Comparison of ENCODE assay signal across 8 cellular contexts in genomic region chrX:103918050-103918449, GRCh38. TPM values are rescaled to one million over a fixed set of nuclear protein-coding genes. Genes with fewer than 3 reads are reported as not detected.
DNase-seq lines count a peak whose midpoint lies in the region; ATAC-seq, FAIRE-seq and TF ChIP-seq lines count a peak whose summit lies in the region.

No MANE protein-coding gene starts in this region.

- H3K9me3 Mint-ChIP-seq in Calu3 (ENCODE audit: low read depth, unreplicated experiment), result no peaks in the 10 kb centered on the region

- TSS peak; percentile 28 for BruUV-seq in Calu3 (replicated peaks; lab: Mats Ljungman, UMichigan)
- BruUV-seq in K562 (replicated peaks; lab: Mats Ljungman, UMichigan), result no TSS peak

- H3K79me2 ChIP-seq in SU-DHL-6 (ENCODE audit: insufficient read depth, low read length) (peaks cover 17% of the 10 kb centered on the region; the same call in 1 of the 2 replicates), K562 (ENCODE audit: control insufficient read depth, insufficient read depth, low read length) (no peaks in the 10 kb centered on the region)

- FAIRE-seq in K562 (lab: Jason Lieb, UNC), result peak; percentile 6

- peak overlapping the region; percentile 60 for H3K27ac Mint-ChIP-seq in Calu3 (ENCODE audit: unreplicated experiment)

- H3K27ac ChIP-seq in SU-DHL-6 (ENCODE audit: low read depth, low read length) (peak overlapping the region; percentile 90), K562 (ENCODE audit: extremely low read depth, low read depth, low read length) (no peak overlapping the region), sigmoid colon (peak overlapping the region; percentile 83 to 84 (median 83))

- peaks cover 29% of the 10 kb centered on the region for H3K4me1 Mint-ChIP-seq in Calu3 (ENCODE audit: low read depth, unreplicated experiment)

- H3K9ac ChIP-seq in SU-DHL-6 (ENCODE audit: low read length), result peak overlapping the region; percentile 78
- H3K9ac ChIP-seq in K562 (ENCODE audit: insufficient read depth in 1 of 2, low read depth in 2 of 2, low read length in 2 of 2), result no peak overlapping the region

- no peaks in the 10 kb centered on the region for H3K27me3 Mint-ChIP-seq in Calu3 (ENCODE audit: unreplicated experiment)

- no peaks in the 10 kb centered on the region for H3K9me2 ChIP-seq in SU-DHL-6 (replicated peaks; ENCODE audit: insufficient read depth, low read length)

- H3K27me3 ChIP-seq in SU-DHL-6 (ENCODE audit: low read length) (no peaks in the 10 kb centered on the region), K562 (ENCODE audit: control insufficient read depth in 2 of 2, insufficient read depth in 2 of 2, low read length in 2 of 2) (peaks cover 2 to 11% of the 10 kb centered on the region in 2 experiments; a peak in 3 of 5 replicates), sigmoid colon (no peaks in the 10 kb centered on the region)

- H3K4me1 ChIP-seq in K562 (replicated peaks in 1 of 2; ENCODE audit: control insufficient read depth in 2 of 2, insufficient read depth in 2 of 2, low read length in 2 of 2), result peaks cover 0 to 7% of the 10 kb centered on the region in 2 experiments; a peak in 2 of 5 replicates
- no peaks in the 10 kb centered on the region for H3K4me1 ChIP-seq in sigmoid colon

- peak overlapping the region; percentile 87 for H3K4me3 Mint-ChIP-seq in Calu3 (ENCODE audit: low read depth, unreplicated experiment)

- CTCF ChIA-PET in Calu3 (lab: Charles Lee), result interaction anchor here (0.6 to 1.3 kb wide), 3 partner anchors 22 to 73 kb away, joined by 3 to 5 read pairs (median 3); no protein-coding TSS in a partner anchor
- CTCF ChIA-PET in K562 (lab: Yijun Ruan, JAX; ENCODE audit: low intra/inter-chr PET ratio), result no interaction called here

- H2AFZ ChIP-seq in SU-DHL-6 (ENCODE audit: low read depth, low read length, severe bottlenecking), result peak overlapping the region; percentile 66
- H2AFZ ChIP-seq in K562 (ENCODE audit: low read depth, low read length), result no peak overlapping the region

- intact Hi-C loops in Calu3 (cut with micrococcal nuclease; ENCODE audit: unreplicated experiment), result loop anchor here (2.0 to 5.0 kb wide), 3 partner anchors 23 to 73 kb away; no protein-coding TSS in a partner anchor
- intact Hi-C loops in K562 (cut with micrococcal nuclease), result loop anchor here (5.0 kb wide), 1 partner anchor 51 kb away; no protein-coding TSS in a partner anchor
- intact Hi-C loops in sigmoid colon (cut with DNase I), result loop anchor here (1.0 to 5.0 kb wide), 3 partner anchors 23 to 195 kb away; partner anchors contain the start of gene ZCCHC18

- in situ Hi-C loops in K562 (cut with MboI), result no loop called here

- ATAC-seq in GM21529 (IDR thresholded peaks at IDR 0.05; ENCODE audit: unreplicated experiment), result peak; percentile 38
- peak; percentile 96 for ATAC-seq in K562

- H3K4me3 ChIP-seq in NB4 (ENCODE audit: low read depth, low read length) (no peak overlapping the region), SU-DHL-6 (ENCODE audit: insufficient read depth, low read length, poor library complexity, severe bottlenecking) (peak overlapping the region; percentile 64), K562 (no peak overlapping the region), iPS-11a (ENCODE audit: low read depth, low read length) (peak overlapping the region; percentile 37), sigmoid colon (peak overlapping the region; percentile 39 to 62 (median 59))

- DNase-seq in Calu3 (peak; percentile 72), NB4 (ENCODE audit: low read depth) (peak; percentile 50), K562 (ENCODE audit: extremely low read depth in 1 of 4, low spot score in 3 of 4) (peak; percentile 26 to 39 (median 36)), sigmoid colon (peak; percentile 77)
- no peak for DNase-seq in effector CD4-positive, alpha-beta T cell

- POLR2A ChIA-PET in K562 (lab: Yijun Ruan, JAX), result interaction anchor here (0.6 kb wide), 1 partner anchor 238 kb away, joined by 3 read pairs; no protein-coding TSS in a partner anchor

- TF ChIP-seq RAD21 in K562 (CRISPR knock-in tag; conservative IDR thresholded peaks at IDR 0.05 in 1 of 2, IDR thresholded peaks at IDR 0.05 in 1 of 2), result no peak; a peak in 1 of 4 replicates

- H3K9me3 ChIP-seq in SU-DHL-6 (ENCODE audit: insufficient read depth, low read length) (no peaks in the 10 kb centered on the region), K562 (replicated peaks; ENCODE audit: control insufficient read depth, insufficient read depth, low read depth, low read length) (no peaks in the 10 kb centered on the region), sigmoid colon (no peaks in the 10 kb centered on the region)

- H3K9me1 ChIP-seq in K562 (ENCODE audit: control insufficient read depth, insufficient read depth, low read length), result no peaks in the 10 kb centered on the region

- H3K36me3 Mint-ChIP-seq in Calu3 (ENCODE audit: insufficient read depth, unreplicated experiment), result peaks cover 19% of the 10 kb centered on the region

- TF ChIP-seq CTCF in Calu3 (IDR thresholded peaks at IDR 0.05; ENCODE audit: unreplicated experiment) (peak; percentile 57), NB4 (IDR thresholded peaks at IDR 0.05; ENCODE audit: low read depth, low read length) (peak; percentile 56), SU-DHL-6 (IDR thresholded peaks at IDR 0.05; ENCODE audit: insufficient read depth, low read length, poor library complexity, severe bottlenecking) (peak; percentile 33), K562 (IDR thresholded peaks at IDR 0.05 in 2 of 3, conservative IDR thresholded peaks at IDR 0.05 in 1 of 3; ENCODE audit: insufficient read depth in 2 of 3, low read depth in 1 of 3, low read length in 3 of 3) (peak; percentile 42 to 47 (median 47); a peak in 5 of 6 replicates), sigmoid colon (IDR thresholded peaks at IDR 0.05) (peak in 3 of 4 experiments; percentile 20 to 50 (median 35))

- H4K20me1 ChIP-seq in SU-DHL-6 (ENCODE audit: low read depth, low read length), result no peaks in the 10 kb centered on the region
- H4K20me1 ChIP-seq in K562 (replicated peaks; ENCODE audit: control insufficient read depth, insufficient read depth, low read length), result no peaks in the 10 kb centered on the region

- 16% methylated on average over 11 of the region's 18 CpGs for WGBS in K562 (ENCODE audit: insufficient coverage, low coverage, missing lambda C conversion rate)
- WGBS in sigmoid colon, 2 donors, result 1% methylated on average over 17 to 18 of the region's 18 CpGs

- H3K4me2 ChIP-seq in SU-DHL-6 (ENCODE audit: low read depth, low read length, poor library complexity, severe bottlenecking), result peak overlapping the region; percentile 82
- H3K4me2 ChIP-seq in K562 (ENCODE audit: insufficient read depth, low read length), result no peak overlapping the region

- H3F3A ChIP-seq in SU-DHL-6 (ENCODE audit: insufficient read depth), result 0 out of 2 replicates have a peak, but pooled peaks cover 4% of the 10 kb centered on the region

- no peak for TF ChIP-seq EP300 in K562 (IDR thresholded peaks at IDR 0.05; ENCODE audit: low read length)
- no peak for TF ChIP-seq EP300 in sigmoid colon (IDR thresholded peaks at IDR 0.05)

- H3K36me3 ChIP-seq in SU-DHL-6 (ENCODE audit: low read length) (no peaks in the 10 kb centered on the region), K562 (ENCODE audit: control insufficient read depth, insufficient read depth, low read length) (no peaks in the 10 kb centered on the region), sigmoid colon (no peaks in the 10 kb centered on the region)

- TF ChIP-seq POLR2A in NB4 (IDR thresholded peaks at IDR 0.05; ENCODE audit: extremely low read depth, insufficient read length) (no peak), K562 (conservative IDR thresholded peaks at IDR 0.05) (no peak), sigmoid colon (IDR thresholded peaks at IDR 0.05) (no peak)

TF ChIP-seq in K562, 482 proteins besides CTCF, POLR2A, EP300 and RAD21:
- TF ChIP-seq ZNF232 (CRISPR knock-in tag; IDR thresholded peaks at IDR 0.05) (no peak), ZNF445 (CRISPR knock-in tag; IDR thresholded peaks at IDR 0.05; ENCODE audit: low read depth) (no peak), SMAD1 (IDR thresholded peaks at IDR 0.05; ENCODE audit: low read depth, low read length, partially characterized antibody) (no peak), L3MBTL2 (IDR thresholded peaks at IDR 0.05) (no peak)

RNA-seq across cellular contexts. Expression of gene TMSB15B, which starts 44.4 kb away (rescaled TPM):
- 7.7 and 8.2 TPM in 2 replicates for total RNA-seq in Calu3 (2022)
- 0.12 and 0.32 TPM in 2 replicates for total RNA-seq in K562 (2011; cell fraction: chromatin; rRNA removed; ENCODE audit: low replicate concordance)
- total RNA-seq in K562 (2011; cell fraction: nucleolus; rRNA removed), result 0.53 TPM in 1 of 2 replicates, not detected in the other
- 0.51 TPM in 1 of 2 replicates, not detected in the other for total RNA-seq in K562 (2011; cell fraction: nucleoplasm; rRNA removed)
- total RNA-seq in K562 (2014; rRNA removed), result not detected in 2 replicates
- total RNA-seq in K562 (2014; rRNA removed; fragmentation: Illumina TruSeq; extraction: Trizol), result 0.22 TPM in 1 of 2 replicates, not detected in the other
- total RNA-seq in K562 (2015; rRNA removed; fragmentation: Illumina TruSeq; extraction: Trizol), result not detected in 2 replicates
- not detected in 2 replicates for total RNA-seq in K562 (2021)
- 0.77 TPM in 1 of 2 replicates, not detected in the other for polyA plus RNA-seq in K562 (2011; rRNA removed)
- 0.07 TPM in 1 of 2 replicates, not detected in the other for polyA plus RNA-seq in K562 (2011; cell fraction: cytosol; rRNA removed)
- 0.20 TPM in 1 of 2 replicates, not detected in the other for polyA plus RNA-seq in K562 (2011; cell fraction: nucleus; rRNA removed)
- polyA plus RNA-seq in K562 (2012), result 0.36 and 0.46 TPM in 2 replicates
- 0.14 TPM in 1 of 2 replicates, not detected in the other for polyA plus RNA-seq in K562 (2014; fragmentation: Illumina TruSeq; extraction: Trizol)
- polyA plus RNA-seq in K562 (2014; fragmentation: Nextera tagmentation; extraction: Ambion mirVana), result under 1 TPM; 0.32 to 0.39 TPM
- 0.05 and 0.93 TPM in 2 replicates for polyA plus RNA-seq in K562 (2014; rRNA removed)
- not detected in 2 replicates for polyA minus RNA-seq in K562 (2011; rRNA and poly(A)+ RNA removed)
- not detected in 2 replicates for polyA minus RNA-seq in K562 (2011; cell fraction: cytosol; rRNA and poly(A)+ RNA removed)
- not detected in 2 replicates for polyA minus RNA-seq in K562 (2011; cell fraction: nucleus; rRNA and poly(A)+ RNA removed)
- 10 to 100 TPM in 1 of 4 donors, 1 to 10 TPM in 3; 1.1 to 10.5 (median 5.1) TPM for total RNA-seq in sigmoid colon
- 1 to 10 TPM; 2.5 to 7.2 (median 3.9) TPM for polyA plus RNA-seq in sigmoid colon

Comparison
In these comparisons a context has a peak if more than half of its experiments do, and no peak if none do; other contexts are left out.
1. H3K4me3 ChIP-seq: peak in SU-DHL-6 (single experiment), iPS-11a (single experiment) and sigmoid colon (4 of 4); none in NB4 (single experiment) and K562 (single experiment).
2. Peak in every context shown above with its lines, with median percentiles within 50 percentile points of each other: CTCF ChIP-seq.